13 cellular contexts compared by ENCODE assay signal in genomic region chr4:188439641-188440311, GRCh38.
DNase-seq lines count a peak whose midpoint lies in the region; ATAC-seq and TF ChIP-seq lines count a peak whose summit lies in the region.
"Had no signal": no experiment of that assay in that cellular context is flagged by ENCODE, and none has a peak within 500 bp of the region (broad histone marks: within the 10 kb centered on the region; RNA-seq: fewer than 3 reads in every experiment).

No MANE protein-coding gene starts in this region.

- ATAC-seq in heart right ventricle, result peak; percentile 48 to 96 (median 84)
- peak; percentile 29 for ATAC-seq in upper lobe of right lung

- H3K4me3 ChIP-seq in SJCRH30, result no peak overlapping the region
- H3K4me3 ChIP-seq in heart right ventricle, result no peak overlapping the region
- H3K4me3 ChIP-seq in upper lobe of right lung, result no peak overlapping the region
- H3K4me3 ChIP-seq: uterus had no signal

- no peaks in the 10 kb centered on the region for H3K4me1 Mint-ChIP-seq in immature natural killer cell

- no peaks in the 10 kb centered on the region for H3K36me3 Mint-ChIP-seq in immature natural killer cell

- H3K9me3 ChIP-seq in SJCRH30 (replicated peaks), result no peaks in the 10 kb centered on the region
- H3K9me3 ChIP-seq in heart right ventricle, result peaks cover 0 to 4% (median 0%) of the 10 kb centered on the region in 11 donors
- no peaks in the 10 kb centered on the region for H3K9me3 ChIP-seq in upper lobe of right lung
- H3K9me3 ChIP-seq: uterus had no signal

- H3K27ac ChIP-seq in SJCRH30, result no peak overlapping the region
- H3K27ac ChIP-seq in heart right ventricle, result peak overlapping the region in 1 of 10 donors; percentile 37
- no peak overlapping the region for H3K27ac ChIP-seq in upper lobe of right lung
- H3K27ac ChIP-seq: HL-60, uterus, VCaP had no signal

- TF ChIP-seq CTCF in heart right ventricle (IDR thresholded peaks at IDR 0.05) (no peak), upper lobe of right lung (IDR thresholded peaks at IDR 0.05) (no peak)

- WGBS in heart right ventricle, 2 donors, result 53 to 54% methylated on average over 6 of the region's 6 CpGs

- no peak overlapping the region for H3K4me3 Mint-ChIP-seq in immature natural killer cell
- H3K4me3 Mint-ChIP-seq: activated naive CD4-positive, alpha-beta T cell treated with anti-CD3 and anti-CD28 coated beads for 36 hours had no signal

- intact Hi-C loops in heart right ventricle (cut with DNase I) (no loop called here), upper lobe of right lung (cut with DNase I) (no loop called here)

- no peak overlapping the region for H3K27ac Mint-ChIP-seq in immature natural killer cell
- H3K27ac Mint-ChIP-seq: activated naive CD4-positive, alpha-beta T cell treated with anti-CD3 and anti-CD28 coated beads for 36 hours had no signal

- H3K4me1 ChIP-seq in SJCRH30, result peaks cover 5% of the 10 kb centered on the region; the same call in 1 of the 2 replicates
- H3K4me1 ChIP-seq in heart right ventricle, result peaks cover 0 to 6% (median 0%) of the 10 kb centered on the region in 9 donors
- H3K4me1 ChIP-seq in upper lobe of right lung, result no peaks in the 10 kb centered on the region
- H3K4me1 ChIP-seq: uterus had no signal

- H3K27me3 Mint-ChIP-seq in immature natural killer cell (ENCODE audit: low read depth in 3 of 3), result peaks cover 0 to 2% (median 0%) of the 10 kb centered on the region in 3 donors

- H3K27me3 ChIP-seq in SJCRH30 (no peaks in the 10 kb centered on the region), heart right ventricle (no peaks in the 10 kb centered on the region), upper lobe of right lung (no peaks in the 10 kb centered on the region)
- H3K27me3 ChIP-seq: uterus had no signal

- no peaks in the 10 kb centered on the region for H3K36me3 ChIP-seq in SJCRH30
- H3K36me3 ChIP-seq in heart right ventricle, result no peaks in the 10 kb centered on the region
- H3K36me3 ChIP-seq in upper lobe of right lung, result no peaks in the 10 kb centered on the region
- H3K36me3 ChIP-seq: uterus had no signal

- DNase-seq in NCI-H2196 (lab: John Stamatoyannopoulos, UW; ENCODE audit: unreplicated experiment), result peak; percentile 1
- DNase-seq in NCI-H2196 treated with DMSO at 0.1 percent for 48 hours (lab: John Stamatoyannopoulos, UW; ENCODE audit: unreplicated experiment), result no peak
- peak; percentile 67 to 72 for DNase-seq in SJCRH30
- DNase-seq in heart right ventricle, result peak; percentile 31 to 42
- DNase-seq in upper lobe of right lung, result no peak
- DNase-seq in effector CD4-positive, alpha-beta T cell, result no peak
- DNase-seq in activated CD4-positive, alpha-beta T cell treated with anti-CD3 and anti-CD28 coated beads for 1 hour, result no peak
- DNase-seq in immature natural killer cell, result no peak
- DNase-seq: activated naive CD4-positive, alpha-beta T cell treated with anti-CD3 and anti-CD28 coated beads for 36 hours; stimulated activated CD4-positive, alpha-beta T cell treated with anti-CD3 and anti-CD28 coated beads, Interleukin-2, amount 100 ng/mL, for 48 hours; uterus had no signal

- H3K9me3 Mint-ChIP-seq in immature natural killer cell, result peaks cover 9 to 50% (median 18%) of the 10 kb centered on the region in 6 donors

Comparison
In these comparisons a context has a peak if more than half of its experiments do, and no peak if none do; other contexts are left out.
1. DNase-seq: peak in NCI-H2196 (single experiment), SJCRH30 (2 of 2) and heart right ventricle (2 of 2); none in NCI-H2196 treated with DMSO at 0.1 percent for 48 hours (single experiment), upper lobe of right lung (single experiment), effector CD4-positive, alpha-beta T cell (single experiment), activated CD4-positive, alpha-beta T cell treated with anti-CD3 and anti-CD28 coated beads for 1 hour (single experiment) and immature natural killer cell (0 of 3).